ENCODE assay signal across 9 cellular contexts in genomic region chr19:46863818-46864629, GRCh38. TPM values are rescaled to one million over a fixed set of nuclear protein-coding genes. Genes with fewer than 3 reads are reported as not detected.
A peak's percentile ranks its signal among the peaks of the same experiment; 100 is the strongest.
DNase-seq lines count a peak whose midpoint lies in the region; ATAC-seq and TF ChIP-seq lines count a peak whose summit lies in the region.
"Had no signal": no experiment of that assay in that cellular context is flagged by ENCODE, and none has a peak within 500 bp of the region (broad histone marks: within the 10 kb centered on the region; RNA-seq: fewer than 3 reads in every experiment).

No MANE protein-coding gene starts in this region.

- in situ Hi-C loops in ACHN (cut with HindIII; ENCODE audit: low pct_ligation_motif_present, low pct_unique_long_range_greater_than_20kb, low sequenced_read_pairs): no loop called here

- H3K4me1 Mint-ChIP-seq in activated naive CD8-positive, alpha-beta T cell treated with anti-CD3 and anti-CD28 coated beads, Interleukin-2, amount 10 ng/mL, durations not matched to agents 7 days and 5 days: peaks cover 25% of the 10 kb centered on the region
- H3K4me1 Mint-ChIP-seq in activated naive CD8-positive, alpha-beta T cell treated with anti-CD3 and anti-CD28 coated beads, Interleukin-2, amount 50 U/mL, for 24 hours: peaks cover 27% of the 10 kb centered on the region
- H3K4me1 Mint-ChIP-seq in CD4-positive, alpha-beta memory T cell: peaks cover 12 to 38% (median 31%) of the 10 kb centered on the region in 4 donors

- CTCF ChIA-PET in CD4-positive, alpha-beta memory T cell (lab: Charles Lee; ENCODE audit: partially characterized antibody): interaction anchor here (1.0 to 1.5 kb wide), 2 partner anchors 127 to 149 kb away, joined by 4 to 5 read pairs; no protein-coding TSS in a partner anchor

- H3K27ac ChIP-seq in upper lobe of right lung: peak overlapping the region; percentile 47
- H3K27ac ChIP-seq in CD4-positive, alpha-beta memory T cell (ENCODE audit: low read depth, low read length): no peak overlapping the region

- H3K36me3 ChIP-seq in adipocyte (ENCODE audit: control insufficient read depth, insufficient read depth, low read length, severe bottlenecking) (no peaks in the 10 kb centered on the region), upper lobe of right lung (no peaks in the 10 kb centered on the region)
- no peaks in the 10 kb centered on the region for H3K36me3 ChIP-seq in CD4-positive, alpha-beta memory T cell (ENCODE audit: insufficient read depth, low read length)

- H3K9me3 Mint-ChIP-seq in activated naive CD8-positive, alpha-beta T cell treated with anti-CD3 and anti-CD28 coated beads, Interleukin-2, amount 10 ng/mL, durations not matched to agents 7 days and 5 days: no peaks in the 10 kb centered on the region
- peaks cover 3% of the 10 kb centered on the region for H3K9me3 Mint-ChIP-seq in activated naive CD8-positive, alpha-beta T cell treated with anti-CD3 and anti-CD28 coated beads, Interleukin-2, amount 50 U/mL, for 24 hours
- H3K9me3 Mint-ChIP-seq in CD4-positive, alpha-beta memory T cell: no peaks in the 10 kb centered on the region
- H3K9me3 Mint-ChIP-seq: activated B cell treated with CpG ODN at 0.5 μM for 24 hours had no signal

- H3K9ac ChIP-seq in adipocyte (ENCODE audit: low read length): peak overlapping the region; percentile 95

- H3K27me3 ChIP-seq in adipocyte (replicated peaks; ENCODE audit: control insufficient read depth, insufficient read depth, low read length): no peaks in the 10 kb centered on the region
- no peaks in the 10 kb centered on the region for H3K27me3 ChIP-seq in upper lobe of right lung
- H3K27me3 ChIP-seq in CD4-positive, alpha-beta memory T cell (ENCODE audit: insufficient read depth, low read length): no peaks in the 10 kb centered on the region

- H3K9me3 ChIP-seq in adipocyte (ENCODE audit: control insufficient read depth, low read length): no peaks in the 10 kb centered on the region
- H3K9me3 ChIP-seq in upper lobe of right lung: no peaks in the 10 kb centered on the region
- no peaks in the 10 kb centered on the region for H3K9me3 ChIP-seq in CD4-positive, alpha-beta memory T cell (ENCODE audit: control insufficient read depth in 1 of 2, low read length in 2 of 2)

- H3K36me3 Mint-ChIP-seq in activated naive CD8-positive, alpha-beta T cell treated with anti-CD3 and anti-CD28 coated beads, Interleukin-2, amount 10 ng/mL, durations not matched to agents 7 days and 5 days: peaks cover 6% of the 10 kb centered on the region
- peaks cover 8% of the 10 kb centered on the region for H3K36me3 Mint-ChIP-seq in activated naive CD8-positive, alpha-beta T cell treated with anti-CD3 and anti-CD28 coated beads, Interleukin-2, amount 50 U/mL, for 24 hours (ENCODE audit: low read depth)
- H3K36me3 Mint-ChIP-seq in CD4-positive, alpha-beta memory T cell: peaks cover 5% of the 10 kb centered on the region in 2 donors

- no peak overlapping the region for H3K4me3 Mint-ChIP-seq in activated naive CD8-positive, alpha-beta T cell treated with anti-CD3 and anti-CD28 coated beads, Interleukin-2, amount 10 ng/mL, durations not matched to agents 7 days and 5 days
- H3K4me3 Mint-ChIP-seq in activated naive CD8-positive, alpha-beta T cell treated with anti-CD3 and anti-CD28 coated beads, Interleukin-2, amount 50 U/mL, for 24 hours: no peak overlapping the region
- no peak overlapping the region for H3K4me3 Mint-ChIP-seq in CD4-positive, alpha-beta memory T cell
- H3K4me3 Mint-ChIP-seq: activated B cell treated with CpG ODN at 0.5 μM for 24 hours had no signal

- H3K4me1 ChIP-seq in adipocyte (ENCODE audit: control insufficient read depth, insufficient read depth, low read length): peaks cover 57% of the 10 kb centered on the region
- peaks cover 63% of the 10 kb centered on the region for H3K4me1 ChIP-seq in upper lobe of right lung
- H3K4me1 ChIP-seq in CD4-positive, alpha-beta memory T cell (ENCODE audit: insufficient read depth, low read length): peaks cover 82% of the 10 kb centered on the region

- POLR2A ChIA-PET in activated naive CD8-positive, alpha-beta T cell treated with anti-CD3 and anti-CD28 coated beads, Interleukin-2, amount 10 ng/mL, durations not matched to agents 7 days and 5 days (lab: Charles Lee): no interaction called here
- POLR2A ChIA-PET in CD4-positive, alpha-beta memory T cell (lab: Charles Lee; ENCODE audit: partially characterized antibody): interaction anchor here (0.8 to 4.0 kb wide), 5 partner anchors 26 to 127 kb away, joined by 3 to 20 read pairs (median 4); no protein-coding TSS in a partner anchor

- H3K27me3 Mint-ChIP-seq in activated naive CD8-positive, alpha-beta T cell treated with anti-CD3 and anti-CD28 coated beads, Interleukin-2, amount 10 ng/mL, durations not matched to agents 7 days and 5 days: no peaks in the 10 kb centered on the region
- no peaks in the 10 kb centered on the region for H3K27me3 Mint-ChIP-seq in activated naive CD8-positive, alpha-beta T cell treated with anti-CD3 and anti-CD28 coated beads, Interleukin-2, amount 50 U/mL, for 24 hours
- no peaks in the 10 kb centered on the region for H3K27me3 Mint-ChIP-seq in CD4-positive, alpha-beta memory T cell
- H3K27me3 Mint-ChIP-seq: activated B cell treated with CpG ODN at 0.5 μM for 24 hours had no signal

- no peak for ATAC-seq in activated naive CD8-positive, alpha-beta T cell treated with anti-CD3 and anti-CD28 coated beads, Interleukin-2, amount 10 ng/mL, durations not matched to agents 7 days and 5 days (ENCODE audit: low read depth)
- no peak for ATAC-seq in activated naive CD8-positive, alpha-beta T cell treated with anti-CD3 and anti-CD28 coated beads, Interleukin-2, amount 50 U/mL, for 24 hours
- ATAC-seq in upper lobe of right lung: peak; percentile 41

- H3K27ac Mint-ChIP-seq in activated naive CD8-positive, alpha-beta T cell treated with anti-CD3 and anti-CD28 coated beads, Interleukin-2, amount 10 ng/mL, durations not matched to agents 7 days and 5 days: no peak overlapping the region
- H3K27ac Mint-ChIP-seq in activated naive CD8-positive, alpha-beta T cell treated with anti-CD3 and anti-CD28 coated beads, Interleukin-2, amount 50 U/mL, for 24 hours: no peak overlapping the region
- no peak overlapping the region for H3K27ac Mint-ChIP-seq in CD4-positive, alpha-beta memory T cell
- H3K27ac Mint-ChIP-seq: activated B cell treated with CpG ODN at 0.5 μM for 24 hours had no signal

- peak overlapping the region; percentile 96 for H3K4me3 ChIP-seq in adipocyte (ENCODE audit: low read length)
- peak overlapping the region; percentile 64 for H3K4me3 ChIP-seq in upper lobe of right lung
- H3K4me3 ChIP-seq in CD4-positive, alpha-beta memory T cell (ENCODE audit: low read length in 2 of 2): no peak overlapping the region

- DNase-seq in activated naive CD8-positive, alpha-beta T cell treated with anti-CD3 and anti-CD28 coated beads, Interleukin-2, amount 10 ng/mL, durations not matched to agents 7 days and 5 days: peak; percentile 10
- DNase-seq in activated naive CD8-positive, alpha-beta T cell treated with anti-CD3 and anti-CD28 coated beads, Interleukin-2, amount 50 U/mL, for 24 hours: no peak
- peak; percentile 87 for DNase-seq in adipocyte (ENCODE audit: low read depth)
- peak; percentile 86 for DNase-seq in islet precursor cell
- DNase-seq in upper lobe of right lung: peak; percentile 73
- DNase-seq in CD4-positive, alpha-beta memory T cell: no peak
- no peak for DNase-seq in ACHN
- no peak for DNase-seq in NCI-H2171 (lab: John Stamatoyannopoulos, UW)
- DNase-seq: activated B cell treated with CpG ODN at 0.5 μM for 24 hours had no signal

- no peak for TF ChIP-seq CTCF in upper lobe of right lung (IDR thresholded peaks at IDR 0.05)

- intact Hi-C loops in upper lobe of right lung (cut with DNase I): no loop called here
- intact Hi-C loops in CD4-positive, alpha-beta memory T cell (cut with micrococcal nuclease): loop anchor here (5.0 kb wide), 2 partner anchors 73 to 378 kb away; no protein-coding TSS in a partner anchor

RNA-seq across cellular contexts. Expression of gene ARHGAP35, which starts 3.2 kb away (rescaled TPM):
- total RNA-seq in activated naive CD8-positive, alpha-beta T cell treated with anti-CD3 and anti-CD28 coated beads, Interleukin-2, amount 10 ng/mL, durations not matched to agents 7 days and 5 days: 10 to 100 TPM; 38.8 to 42.7 TPM
- 63.8 TPM for total RNA-seq in upper lobe of right lung
- 10 to 100 TPM; 47.5 to 49.0 TPM for total RNA-seq in CD4-positive, alpha-beta memory T cell
- polyA plus RNA-seq in CD4-positive, alpha-beta memory T cell: 10 to 100 TPM in 1 of 2 donors, 1 to 10 TPM in 1; 1.1 to 10.6 TPM

RNA-seq across cellular contexts. Expression of gene AP2S1, which starts 13.4 kb away (rescaled TPM):
- 100 to 1,000 TPM; 103 to 110 TPM for total RNA-seq in activated naive CD8-positive, alpha-beta T cell treated with anti-CD3 and anti-CD28 coated beads, Interleukin-2, amount 10 ng/mL, durations not matched to agents 7 days and 5 days
- 101 TPM for total RNA-seq in upper lobe of right lung
- total RNA-seq in CD4-positive, alpha-beta memory T cell: 10 to 100 TPM; 40.7 to 42.1 TPM
- polyA plus RNA-seq in CD4-positive, alpha-beta memory T cell: 10 to 100 TPM; 62.4 to 67.6 TPM

Comparison
In these comparisons a context has a peak if more than half of its experiments do, and no peak if none do; other contexts are left out.
1. DNase-seq: peak in activated naive CD8-positive, alpha-beta T cell treated with anti-CD3 and anti-CD28 coated beads, Interleukin-2, amount 10 ng/mL, durations not matched to agents 7 days and 5 days (single experiment), adipocyte (single experiment), islet precursor cell (single experiment) and upper lobe of right lung (single experiment); none in activated naive CD8-positive, alpha-beta T cell treated with anti-CD3 and anti-CD28 coated beads, Interleukin-2, amount 50 U/mL, for 24 hours (single experiment), CD4-positive, alpha-beta memory T cell (0 of 5), ACHN (single experiment) and NCI-H2171 (single experiment).
2. H3K4me3 ChIP-seq: peak in adipocyte (single experiment) and upper lobe of right lung (single experiment); none in CD4-positive, alpha-beta memory T cell (0 of 2).